ENCODE assay signal across 23 cellular contexts in the genomic region with DNA sequence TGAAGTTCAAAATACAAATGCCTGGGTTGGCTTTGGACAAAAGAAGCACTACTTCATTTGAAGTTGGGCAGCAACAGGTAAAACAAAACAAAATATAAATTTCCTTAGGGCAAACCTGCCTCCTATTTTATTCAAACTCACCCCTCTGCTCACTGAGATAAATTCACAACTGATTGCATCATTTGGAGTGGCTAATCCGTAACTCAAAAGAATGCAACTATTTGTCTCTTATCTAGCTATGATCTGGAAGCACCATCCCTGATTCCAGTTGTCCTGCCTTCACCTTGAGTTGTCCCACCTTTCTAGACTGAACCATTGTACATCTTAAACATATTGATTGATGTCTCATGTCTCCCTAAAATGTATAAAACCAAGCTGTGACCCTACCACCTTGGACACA.
"Had no signal": no experiment of that assay in that cellular context is flagged by ENCODE, and none has a peak within 500 bp of the region (broad histone marks: within the 10 kb centered on the region; RNA-seq: fewer than 3 reads in every experiment).

No MANE protein-coding gene starts in this region.

- H3K36me3 Mint-ChIP-seq: memory B cell, mesothelial cell of epicardium had no signal

- H3K9me3 Mint-ChIP-seq: memory B cell had no signal

- H3K27ac ChIP-seq: coronary artery, dorsolateral prefrontal cortex, epithelial cell of prostate, esophagus squamous epithelium, gastrocnemius medialis, heart right ventricle, left lung, lower lobe of right lung had no signal

- H3K4me1 Mint-ChIP-seq: memory B cell had no signal

- H3K27me3 Mint-ChIP-seq: memory B cell had no signal

- H3K27ac Mint-ChIP-seq: memory B cell, mesothelial cell of epicardium had no signal

- H3K4me1 ChIP-seq: esophagus squamous epithelium, gastrocnemius medialis, heart right ventricle, left lung, lower lobe of right lung had no signal

- H3K4me3 ChIP-seq: coronary artery, dorsolateral prefrontal cortex, esophagus squamous epithelium, gastrocnemius medialis, heart right ventricle, left lung, lower lobe of right lung, mucosa of descending colon had no signal

- DNase-seq: dermis blood vessel endothelial cell; dorsolateral prefrontal cortex; effector CD4-positive, alpha-beta T cell; effector memory CD4-positive, alpha-beta T cell; erythroblast; esophagus squamous epithelium; foreskin fibroblast; foreskin melanocyte; gastrocnemius medialis; glutamatergic neuron; head of caudate nucleus; heart right ventricle; hippocampal formation; left cardiac atrium; left lung; left ventricle myocardium superior; lower lobe of right lung; mucosa of descending colon had no signal

- H3K36me3 ChIP-seq: esophagus squamous epithelium, gastrocnemius medialis, heart right ventricle, left lung, lower lobe of right lung had no signal

- H3K27me3 ChIP-seq: dorsolateral prefrontal cortex, esophagus squamous epithelium, gastrocnemius medialis, heart right ventricle, left lung had no signal

- H3K9me3 ChIP-seq: esophagus squamous epithelium, gastrocnemius medialis, heart right ventricle, left lung, lower lobe of right lung, mucosa of descending colon had no signal

- ATAC-seq: esophagus mucosa, gastrocnemius medialis, heart right ventricle, left cardiac atrium, left lung, left ventricle myocardium superior, lower lobe of right lung, mucosa of descending colon had no signal

- H3K4me3 Mint-ChIP-seq: memory B cell, mesothelial cell of epicardium had no signal
